20 cellular contexts compared by ENCODE assay signal in genomic region chr5:77300457-77300856, GRCh38.
"Had no signal": no experiment of that assay in that cellular context is flagged by ENCODE, and none has a peak within 500 bp of the region (broad histone marks: within the 10 kb centered on the region; RNA-seq: fewer than 3 reads in every experiment).

No MANE protein-coding gene starts in this region.

- H3K36me3 Mint-ChIP-seq: naive thymus-derived CD8-positive, alpha-beta T cell; type B pancreatic cell had no signal

- ATAC-seq: esophagus mucosa; heart left ventricle; naive thymus-derived CD8-positive, alpha-beta T cell; psoas muscle; right lobe of liver had no signal

- H3K4me3 Mint-ChIP-seq: naive thymus-derived CD8-positive, alpha-beta T cell; type B pancreatic cell had no signal

- H3K27ac ChIP-seq: coronary artery, heart left ventricle, neutrophil, psoas muscle, right lobe of liver, spleen, stomach had no signal

- H3K27me3 ChIP-seq: heart left ventricle, neutrophil, right lobe of liver, spleen, stomach had no signal

- H3K9me3 Mint-ChIP-seq: naive thymus-derived CD8-positive, alpha-beta T cell; type B pancreatic cell had no signal

- H3K4me3 ChIP-seq: coronary artery, heart left ventricle, psoas muscle, right lobe of liver, spleen, stomach, thoracic aorta had no signal

- H3K27ac Mint-ChIP-seq: naive thymus-derived CD8-positive, alpha-beta T cell; type B pancreatic cell had no signal

- DNase-seq: effector CD8-positive, alpha-beta T cell; heart left ventricle; hippocampal formation; mammary epithelial cell; naive thymus-derived CD8-positive, alpha-beta T cell; psoas muscle; retina; right lobe of liver; spleen; stimulated activated CD4-positive, alpha-beta T cell treated with anti-CD3 and anti-CD28 coated beads, Interleukin-15, amount 100 ng/mL, for 24 hours; stimulated activated CD4-positive, alpha-beta T cell treated with anti-CD3 and anti-CD28 coated beads, Interleukin-2, amount 100 ng/mL, for 24 hours; stimulated activated CD4-positive, alpha-beta T cell treated with anti-CD3 and anti-CD28 coated beads, Interleukin-4, amount 100 ng/mL, for 4 hours; stimulated activated naive CD4-positive, alpha-beta T cell; stomach; substantia nigra had no signal
